16 cellular contexts compared by ENCODE assay signal in genomic region chr11:108601150-108601549, GRCh38. TPM values are rescaled to one million over a fixed set of nuclear protein-coding genes. Genes with fewer than 3 reads are reported as not detected.
DNase-seq lines count a peak whose midpoint lies in the region; ATAC-seq, FAIRE-seq and TF ChIP-seq lines count a peak whose summit lies in the region.
"Had no signal": no experiment of that assay in that cellular context is flagged by ENCODE, and none has a peak within 500 bp of the region (broad histone marks: within the 10 kb centered on the region; RNA-seq: fewer than 3 reads in every experiment).

No MANE protein-coding gene starts in this region.

- H3K27me3 Mint-ChIP-seq in astrocyte (ENCODE audit: low read depth, unreplicated experiment) = no peaks in the 10 kb centered on the region
- H3K27me3 Mint-ChIP-seq in natural killer cell treated with Interleukin-12 subunit alpha and Interleukin-12 subunit beta and Interleukin-15 and Interleukin-18, amount 100 ng/mL, for 72 hours = peaks cover 28 to 36% of the 10 kb centered on the region in 2 donors
- peaks cover 3 to 10% of the 10 kb centered on the region in 2 donors for H3K27me3 Mint-ChIP-seq in T-cell

- H3K36me3 Mint-ChIP-seq in astrocyte (ENCODE audit: low read depth, unreplicated experiment) = no peaks in the 10 kb centered on the region
- H3K36me3 Mint-ChIP-seq in natural killer cell treated with Interleukin-12 subunit alpha and Interleukin-12 subunit beta and Interleukin-15 and Interleukin-18, amount 100 ng/mL, for 72 hours = no peaks in the 10 kb centered on the region
- H3K36me3 Mint-ChIP-seq in T-cell = no peaks in the 10 kb centered on the region
- H3K36me3 Mint-ChIP-seq: CD14-positive monocyte had no signal

- H3K27ac ChIP-seq in astrocyte (ENCODE audit: low read depth, low read length) = no peak overlapping the region
- H3K27ac ChIP-seq in keratinocyte (ENCODE audit: control insufficient read depth, insufficient read depth, low read length) = no peak overlapping the region
- no peak overlapping the region for H3K27ac ChIP-seq in suprapubic skin
- H3K27ac ChIP-seq: A549 had no signal

- DNase-seq in AG08396 (ENCODE audit: low spot score) = peak; percentile 27
- DNase-seq in HCEC 1CT = peak; percentile 59
- peak; percentile 38 for DNase-seq in astrocyte (ENCODE audit: low read depth)
- peak; percentile 36 for DNase-seq in keratinocyte (ENCODE audit: low read depth, low spot score)
- no peak for DNase-seq in ureter (ENCODE audit: low spot score)
- DNase-seq in suprapubic skin (ENCODE audit: low spot score in 2 of 2) = no peak
- DNase-seq in natural killer cell treated with Interleukin-12 subunit alpha and Interleukin-12 subunit beta and Interleukin-15 and Interleukin-18, amount 100 ng/mL, for 72 hours (ENCODE audit: low spot score) = no peak
- no peak for DNase-seq in T-cell
- DNase-seq: DMS 273 treated with DMSO at 0.1 percent for 48 hours, H9, KBM-7, NCI-H1436 treated with DMSO at 0.1 percent for 48 hours, NCI-H2081 treated with DMSO at 0.1 percent for 48 hours, NCI-H524 had no signal

- no peak overlapping the region for H3K9ac ChIP-seq in astrocyte (ENCODE audit: low read length)
- no peak overlapping the region for H3K9ac ChIP-seq in keratinocyte (ENCODE audit: control insufficient read depth, extremely low read depth, insufficient read depth, low read length)

- H3K27ac Mint-ChIP-seq in astrocyte (ENCODE audit: unreplicated experiment) = no peak overlapping the region
- no peak overlapping the region for H3K27ac Mint-ChIP-seq in natural killer cell treated with Interleukin-12 subunit alpha and Interleukin-12 subunit beta and Interleukin-15 and Interleukin-18, amount 100 ng/mL, for 72 hours
- no peak overlapping the region for H3K27ac Mint-ChIP-seq in T-cell
- H3K27ac Mint-ChIP-seq: CD14-positive monocyte, H9 had no signal

- WGBS in suprapubic skin = 57% methylated on average over 1 of the region's 1 CpG

- H3K9me3 ChIP-seq in astrocyte (ENCODE audit: insufficient read depth, low read depth, low read length) (no peaks in the 10 kb centered on the region), keratinocyte (ENCODE audit: control insufficient read depth, low read depth, low read length) (no peaks in the 10 kb centered on the region), suprapubic skin (no peaks in the 10 kb centered on the region)
- H3K9me3 ChIP-seq: A549 had no signal

- CTCF ChIA-PET in T-cell (lab: Charles Lee) = no interaction called here

- H3K4me3 ChIP-seq in astrocyte (ENCODE audit: insufficient read depth, low read depth, low read length) (no peak overlapping the region), keratinocyte (ENCODE audit: control insufficient read depth in 2 of 3, extremely low read depth in 1 of 3, insufficient read depth in 2 of 3, low read depth in 1 of 3, low read length in 3 of 3) (no peak overlapping the region), suprapubic skin (no peak overlapping the region)
- H3K4me3 ChIP-seq: A549 had no signal

- H3K27me3 ChIP-seq in astrocyte (ENCODE audit: insufficient read depth, low read length) (no peaks in the 10 kb centered on the region), keratinocyte (ENCODE audit: control insufficient read depth, extremely low read depth, insufficient read depth, low read length) (no peaks in the 10 kb centered on the region), suprapubic skin (no peaks in the 10 kb centered on the region)

- H3K4me1 Mint-ChIP-seq in astrocyte (ENCODE audit: low read depth, unreplicated experiment) (peaks cover 19% of the 10 kb centered on the region), T-cell (no peaks in the 10 kb centered on the region)
- H3K4me1 Mint-ChIP-seq in natural killer cell treated with Interleukin-12 subunit alpha and Interleukin-12 subunit beta and Interleukin-15 and Interleukin-18, amount 100 ng/mL, for 72 hours (ENCODE audit: low read depth in 2 of 2) = no peaks in the 10 kb centered on the region
- H3K4me1 Mint-ChIP-seq: CD14-positive monocyte had no signal

- no peaks in the 10 kb centered on the region for H3K79me2 ChIP-seq in astrocyte (ENCODE audit: insufficient read depth, low read length)
- no peaks in the 10 kb centered on the region for H3K79me2 ChIP-seq in keratinocyte (ENCODE audit: control insufficient read depth, insufficient read depth, low read length)

- TF ChIP-seq POLR2A in suprapubic skin (IDR thresholded peaks at IDR 0.05) = no peak

- H2AFZ ChIP-seq in astrocyte (ENCODE audit: low read depth, low read length) (no peak overlapping the region), keratinocyte (ENCODE audit: control insufficient read depth, low read length) (no peak overlapping the region)

- H4K20me1 ChIP-seq in astrocyte (ENCODE audit: insufficient read depth, low read length) (no peaks in the 10 kb centered on the region), keratinocyte (ENCODE audit: control insufficient read depth, extremely low read depth, insufficient read depth, low read length) (no peaks in the 10 kb centered on the region)

- H3K9me3 Mint-ChIP-seq in astrocyte (ENCODE audit: unreplicated experiment) = no peaks in the 10 kb centered on the region
- H3K9me3 Mint-ChIP-seq in natural killer cell treated with Interleukin-12 subunit alpha and Interleukin-12 subunit beta and Interleukin-15 and Interleukin-18, amount 100 ng/mL, for 72 hours = no peaks in the 10 kb centered on the region
- no peaks in the 10 kb centered on the region for H3K9me3 Mint-ChIP-seq in T-cell
- H3K9me3 Mint-ChIP-seq: CD14-positive monocyte, H9 had no signal

- no peak for TF ChIP-seq EP300 in suprapubic skin (IDR thresholded peaks at IDR 0.05)

- dilution Hi-C loops in keratinocyte (cut with MboI; ENCODE audit: extremely low pct_ligation_motif_present, low sequenced_read_pairs) = no loop called here

- no peaks in the 10 kb centered on the region for H3K36me3 ChIP-seq in astrocyte (ENCODE audit: insufficient read depth, low read length)
- no peaks in the 10 kb centered on the region for H3K36me3 ChIP-seq in keratinocyte (ENCODE audit: control insufficient read depth in 2 of 2, extremely low read depth in 1 of 2, insufficient read depth in 2 of 2, low read length in 2 of 2)
- no peaks in the 10 kb centered on the region for H3K36me3 ChIP-seq in suprapubic skin

- TF ChIP-seq CTCF in astrocyte (IDR thresholded peaks at IDR 0.05; ENCODE audit: insufficient read depth, low read depth, low read length) (no peak), keratinocyte (optimal IDR thresholded peaks at IDR 0.05 in 1 of 3, IDR thresholded peaks at IDR 0.05 in 1 of 3, conservative IDR thresholded peaks at IDR 0.05 in 1 of 3; ENCODE audit: extremely low read depth in 1 of 3, insufficient read depth in 2 of 3, low read length in 3 of 3) (no peak), suprapubic skin (IDR thresholded peaks at IDR 0.05) (no peak)

- no peak for ATAC-seq in natural killer cell treated with Interleukin-12 subunit alpha and Interleukin-12 subunit beta and Interleukin-15 and Interleukin-18, amount 100 ng/mL, for 72 hours
- no peak for ATAC-seq in T-cell (replicated peaks in 1 of 4)
- ATAC-seq: A549 had no signal

- POLR2A ChIA-PET in T-cell (lab: Charles Lee) = no interaction called here

- no peak overlapping the region for H3K4me3 Mint-ChIP-seq in astrocyte (ENCODE audit: unreplicated experiment)
- no peak overlapping the region for H3K4me3 Mint-ChIP-seq in natural killer cell treated with Interleukin-12 subunit alpha and Interleukin-12 subunit beta and Interleukin-15 and Interleukin-18, amount 100 ng/mL, for 72 hours
- no peak overlapping the region for H3K4me3 Mint-ChIP-seq in T-cell
- H3K4me3 Mint-ChIP-seq: H9 had no signal

- no peaks in the 10 kb centered on the region for H3K9me1 ChIP-seq in keratinocyte (ENCODE audit: control insufficient read depth, extremely low read depth, insufficient read depth, low read length)

- FAIRE-seq in astrocyte (lab: Jason Lieb, UNC) (no peak), keratinocyte (lab: Jason Lieb, UNC) (no peak)
- FAIRE-seq: A549 had no signal

- H3K4me1 ChIP-seq in astrocyte (ENCODE audit: insufficient read depth, low read length) (no peaks in the 10 kb centered on the region), keratinocyte (ENCODE audit: control insufficient read depth, extremely low read depth, insufficient read depth, low read length) (peaks cover 20% of the 10 kb centered on the region), suprapubic skin (no peaks in the 10 kb centered on the region)

- H3K4me2 ChIP-seq in astrocyte (ENCODE audit: low read length) (no peak overlapping the region), keratinocyte (ENCODE audit: control insufficient read depth, extremely low read depth, insufficient read depth, low read depth, low read length) (no peak overlapping the region)
- H3K4me2 ChIP-seq: A549 had no signal

RNA-seq across cellular contexts. Expression of gene EXPH5, which starts 7.6 kb away (rescaled TPM):
- total RNA-seq in astrocyte = 4.7 and 7.9 TPM in 2 replicates
- 7.9 to 19.0 TPM (median 11.7 TPM) in 3 replicates for polyA plus RNA-seq in keratinocyte
- polyA plus RNA-seq in keratinocyte (2011; ENCODE audit: low read depth) = 14.1 TPM
- 1.6 and 3.2 TPM in 2 replicates for polyA plus RNA-seq in keratinocyte (2011; cell fraction: cytosol; rRNA removed)
- 24.3 and 28.3 TPM in 2 replicates for polyA plus RNA-seq in keratinocyte (2011; cell fraction: nucleus; rRNA removed)
- 4.7 and 17.6 TPM in 2 replicates for polyA plus RNA-seq in keratinocyte (2012; ENCODE audit: low replicate concordance)
- polyA minus RNA-seq in keratinocyte = 12.8 to 79.7 TPM (median 65.4 TPM) in 3 replicates
- polyA minus RNA-seq in keratinocyte (2011; cell fraction: cytosol; rRNA and poly(A)+ RNA removed) = 6.5 TPM
- polyA minus RNA-seq in keratinocyte (2011; cell fraction: nucleus; rRNA and poly(A)+ RNA removed) = 57.4 and 120 TPM in 2 replicates
- total RNA-seq in ureter = 19.5 TPM
- total RNA-seq in suprapubic skin = 100 to 1,000 TPM; 120 to 232 (median 149) TPM
- under 1 TPM; 0.56 to 0.90 TPM for total RNA-seq in natural killer cell treated with Interleukin-12 subunit alpha and Interleukin-12 subunit beta and Interleukin-15 and Interleukin-18, amount 100 ng/mL, for 72 hours
- 1 to 10 TPM; 3.3 to 4.1 (median 4.0) TPM for total RNA-seq in T-cell

Comparison
In these comparisons a context has a peak if more than half of its experiments do, and no peak if none do; other contexts are left out.
1. DNase-seq: peak in AG08396 (single experiment), HCEC 1CT (single experiment), astrocyte (single experiment) and keratinocyte (single experiment); none in ureter (single experiment), suprapubic skin (0 of 2), natural killer cell treated with Interleukin-12 subunit alpha and Interleukin-12 subunit beta and Interleukin-15 and Interleukin-18, amount 100 ng/mL, for 72 hours (single experiment) and T-cell (0 of 34).